Comparison of ENCODE assay signal across 28 cellular contexts in genomic region chr4:107193989-107194388, GRCh38.
"Had no signal": no experiment of that assay in that cellular context is flagged by ENCODE, and none has a peak within 500 bp of the region (broad histone marks: within the 10 kb centered on the region; RNA-seq: fewer than 3 reads in every experiment).

No MANE protein-coding gene starts in this region.

- H3K79me2 ChIP-seq: parathyroid adenoma had no signal

- H3K27me3 ChIP-seq: neural progenitor cell, ovary, right lobe of liver, sigmoid colon, spleen, suprapubic skin, testis, tibial artery, transverse colon, upper lobe of left lung, vagina had no signal

- H3K36me3 ChIP-seq: neural progenitor cell, ovary, right lobe of liver, sigmoid colon, spleen, suprapubic skin, tibial artery, transverse colon, upper lobe of left lung, vagina had no signal

- H2AFZ ChIP-seq: neural progenitor cell, parathyroid adenoma had no signal

- H3K4me3 ChIP-seq: neural progenitor cell, ovary, psoas muscle, right lobe of liver, sigmoid colon, spleen, suprapubic skin, testis, tibial artery, transverse colon, upper lobe of left lung, vagina had no signal

- ATAC-seq: natural killer cell; psoas muscle; right cardiac atrium; right lobe of liver; stimulated activated memory B cell treated with anti-CD40 and anti-IgM and Interleukin-4, amounts not matched to agents 10 μg/mL and 1 μg/mL and 100 μg/mL, for 72 hours; stimulated activated naive CD8-positive, alpha-beta T cell treated with anti-CD3 and anti-CD28 coated beads, Interleukin-15, amount 100 ng/mL, for 72 hours; stimulated activated naive CD8-positive, alpha-beta T cell treated with anti-CD3 and anti-CD28 coated beads, Interleukin-15, Interleukin-2, amounts not matched to agents 100 U/mL and 50 U/mL, for 24 hours had no signal

- H3K27ac ChIP-seq: neural progenitor cell, ovary, parathyroid adenoma, psoas muscle, right lobe of liver, spleen, suprapubic skin, testis, tibial artery, transverse colon, upper lobe of left lung, vagina had no signal

- H3K4me2 ChIP-seq: neural progenitor cell had no signal

- H3K9me3 ChIP-seq: ovary, psoas muscle, right lobe of liver, sigmoid colon, spleen, suprapubic skin, testis, tibial artery, transverse colon, upper lobe of left lung, vagina had no signal

- DNase-seq: natural killer cell; occipital lobe; ovary; posterior cingulate gyrus; psoas muscle; right cardiac atrium; right lobe of liver; sigmoid colon; small intestine; spleen; stimulated activated CD4-positive, alpha-beta T cell treated with anti-CD3 and anti-CD28 coated beads, Interleukin-12 subunit alpha, Interleukin-12 subunit beta, amount 100 ng/mL, for 4 hours; stimulated activated CD4-positive, alpha-beta T cell treated with anti-CD3 and anti-CD28 coated beads, Interleukin-1b, Interleukin-23, amount 100 ng/mL, for 48 hours; stimulated activated CD4-positive, alpha-beta T cell treated with anti-CD3 and anti-CD28 coated beads, Interleukin-4, amount 100 ng/mL, for 1 hour; stimulated activated CD4-positive, alpha-beta T cell treated with anti-CD3 and anti-CD28 coated beads, Interleukin-4, amount 100 ng/mL, for 4 hours; stimulated activated CD8-positive, alpha-beta memory T cell treated with anti-CD3 and anti-CD28 coated beads, Interleukin-4, amount 100 ng/mL, for 48 hours; stimulated activated naive CD4-positive, alpha-beta T cell; stimulated activated naive CD8-positive, alpha-beta T cell treated with anti-CD3 and anti-CD28 coated beads, Interleukin-15, amount 100 ng/mL, for 72 hours; stimulated activated naive CD8-positive, alpha-beta T cell treated with anti-CD3 and anti-CD28 coated beads, Interleukin-15, Interleukin-2, amounts not matched to agents 100 U/mL and 50 U/mL, for 24 hours; substantia nigra; testis; tibial artery; transverse colon; upper lobe of left lung had no signal

- H3K4me1 ChIP-seq: neural progenitor cell, parathyroid adenoma, psoas muscle, right lobe of liver, spleen, suprapubic skin, testis, tibial artery, upper lobe of left lung, vagina had no signal

- H3K9ac ChIP-seq: neural progenitor cell, parathyroid adenoma had no signal
